In genomic region chr5:179181988-179182387, GRCh38 we compare ENCODE assay signal across 20 cellular contexts.
DNase-seq lines count a peak whose midpoint lies in the region; ATAC-seq and TF ChIP-seq lines count a peak whose summit lies in the region.
"Had no signal": no experiment of that assay in that cellular context is flagged by ENCODE, and none has a peak within 500 bp of the region (broad histone marks: within the 10 kb centered on the region; RNA-seq: fewer than 3 reads in every experiment).

No MANE protein-coding gene starts in this region.

- H3K9me3 ChIP-seq in BLaER1 (peaks cover 19% of the 10 kb centered on the region), mesenchymal stem cell (ENCODE audit: control insufficient read depth, low read length) (peaks cover 8% of the 10 kb centered on the region), mucosa of descending colon (no peaks in the 10 kb centered on the region)
- H3K9me3 ChIP-seq: Peyer's patch had no signal

- no peak overlapping the region for H4K91ac ChIP-seq in mesenchymal stem cell (ENCODE audit: low read length)

- no peaks in the 10 kb centered on the region for H3K79me1 ChIP-seq in mesenchymal stem cell (replicated peaks; ENCODE audit: low read length, poor library complexity, severe bottlenecking)

- no peak overlapping the region for H3K23ac ChIP-seq in mesenchymal stem cell (ENCODE audit: low read length in 2 of 2)

- H4K20me1 ChIP-seq in BLaER1 (no peaks in the 10 kb centered on the region), GM23338 (replicated peaks; ENCODE audit: insufficient read depth) (no peaks in the 10 kb centered on the region)

- H2BK5ac ChIP-seq in mesenchymal stem cell (ENCODE audit: low read depth, low read length, poor library complexity, severe bottlenecking) = no peak overlapping the region

- CTCF ChIA-PET in activated CD8-positive, alpha-beta T cell treated with anti-CD3 and anti-CD28 coated beads, Interleukin-2, amount 10 ng/mL, durations not matched to agents 7 days and 5 days (lab: Charles Lee) = no interaction called here

- no peak overlapping the region for H2BK15ac ChIP-seq in mesenchymal stem cell (ENCODE audit: low read depth, poor library complexity, severe bottlenecking)

- H2AK5ac ChIP-seq in mesenchymal stem cell (ENCODE audit: low read length, severe bottlenecking) = no peak overlapping the region

- peaks cover 10% of the 10 kb centered on the region for H3K27me3 Mint-ChIP-seq in GM23338 (ENCODE audit: insufficient read depth, low read depth, poor library complexity)
- H3K27me3 Mint-ChIP-seq in activated CD8-positive, alpha-beta T cell treated with anti-CD3 and anti-CD28 coated beads, Interleukin-2, amount 10 ng/mL, durations not matched to agents 7 days and 5 days (ENCODE audit: low read depth) = no peaks in the 10 kb centered on the region
- H3K27me3 Mint-ChIP-seq: CD4-positive, CD25-positive, alpha-beta regulatory T cell had no signal

- no peak overlapping the region for H3K18ac ChIP-seq in mesenchymal stem cell (ENCODE audit: low read depth in 1 of 2, low read length in 2 of 2)

- H3F3A ChIP-seq in GM23338 (replicated peaks; ENCODE audit: low read depth) = no peaks in the 10 kb centered on the region

- peak overlapping the region in 1 of 2 experiments; percentile 32 for H3K14ac ChIP-seq in mesenchymal stem cell (ENCODE audit: low read length in 2 of 2)

- H2AFZ ChIP-seq in GM23338 = no peak overlapping the region
- H2AFZ ChIP-seq in mesenchymal stem cell (ENCODE audit: low read depth, low read length) = peak overlapping the region; percentile 39

- H3K4me3 Mint-ChIP-seq in GM23338 = no peak overlapping the region
- no peak overlapping the region for H3K4me3 Mint-ChIP-seq in activated CD8-positive, alpha-beta T cell treated with anti-CD3 and anti-CD28 coated beads, Interleukin-2, amount 10 ng/mL, durations not matched to agents 7 days and 5 days
- H3K4me3 Mint-ChIP-seq: B cell; CD4-positive, CD25-positive, alpha-beta regulatory T cell had no signal

- H3K36me3 ChIP-seq in BLaER1 (no peaks in the 10 kb centered on the region), GM23338 (ENCODE audit: insufficient read depth) (no peaks in the 10 kb centered on the region), mesenchymal stem cell (ENCODE audit: control insufficient read depth in 1 of 2, insufficient read depth in 2 of 2, low read depth in 1 of 2, low read length in 2 of 2) (peaks cover 0 to 43% of the 10 kb centered on the region in 2 experiments), mucosa of descending colon (ENCODE audit: low read depth) (no peaks in the 10 kb centered on the region)
- H3K36me3 ChIP-seq: Peyer's patch had no signal

- POLR2A ChIA-PET in activated CD8-positive, alpha-beta T cell treated with anti-CD3 and anti-CD28 coated beads, Interleukin-2, amount 10 ng/mL, durations not matched to agents 7 days and 5 days (lab: Charles Lee) = interaction anchor here (0.6 kb wide), 1 partner anchor 364 kb away, joined by 3 read pairs; no protein-coding TSS in a partner anchor

- no peak overlapping the region for H3K4ac ChIP-seq in mesenchymal stem cell (ENCODE audit: low read depth in 1 of 2, low read length in 2 of 2)

- DNase-seq in GM23338 (ENCODE audit: low spot score) = no peak
- no peak for DNase-seq in activated CD8-positive, alpha-beta T cell treated with anti-CD3 and anti-CD28 coated beads, Interleukin-2, amount 10 ng/mL, durations not matched to agents 7 days and 5 days
- DNase-seq in mesenchymal stem cell = no peak
- no peak for DNase-seq in glomerular visceral epithelial cell (ENCODE audit: extremely low spot score)
- DNase-seq in HK-2 (ENCODE audit: unreplicated experiment) = no peak
- DNase-seq in mucosa of descending colon = no peak
- DNase-seq: CD4-positive, CD25-positive, alpha-beta regulatory T cell; NCI-H1105; NCI-H146; NCI-H2029; NCI-H345; NCI-H524; NCI-H774 had no signal

- H3K27ac Mint-ChIP-seq in GM23338 = peak overlapping the region; percentile 74
- H3K27ac Mint-ChIP-seq in activated CD8-positive, alpha-beta T cell treated with anti-CD3 and anti-CD28 coated beads, Interleukin-2, amount 10 ng/mL, durations not matched to agents 7 days and 5 days = peak overlapping the region; percentile 34
- H3K27ac Mint-ChIP-seq: B cell; CD4-positive, CD25-positive, alpha-beta regulatory T cell had no signal

- H3K4me1 ChIP-seq in BLaER1 = peaks cover 26% of the 10 kb centered on the region
- H3K4me1 ChIP-seq in GM23338 (ENCODE audit: insufficient read depth) = peaks cover 2% of the 10 kb centered on the region; the same call in 1 of the 2 replicates
- H3K4me1 ChIP-seq in mesenchymal stem cell (ENCODE audit: control insufficient read depth, insufficient read depth, low read depth, low read length) = no peaks in the 10 kb centered on the region
- no peaks in the 10 kb centered on the region for H3K4me1 ChIP-seq in mucosa of descending colon (ENCODE audit: low read depth)
- H3K4me1 ChIP-seq: A549, Peyer's patch had no signal

- no peaks in the 10 kb centered on the region; the same call in 2 of the 3 replicates for H3K9me3 Mint-ChIP-seq in GM23338
- H3K9me3 Mint-ChIP-seq in activated CD8-positive, alpha-beta T cell treated with anti-CD3 and anti-CD28 coated beads, Interleukin-2, amount 10 ng/mL, durations not matched to agents 7 days and 5 days (ENCODE audit: insufficient read depth) = no peaks in the 10 kb centered on the region

- H3K27me3 ChIP-seq in BLaER1 = no peaks in the 10 kb centered on the region
- no peaks in the 10 kb centered on the region for H3K27me3 ChIP-seq in GM23338 (ENCODE audit: insufficient read depth)
- H3K27me3 ChIP-seq in mesenchymal stem cell (ENCODE audit: control insufficient read depth in 1 of 2, insufficient read depth in 1 of 2, low read length in 2 of 2) = no peaks in the 10 kb centered on the region
- H3K27me3 ChIP-seq: Peyer's patch had no signal

- no peaks in the 10 kb centered on the region for H3K79me2 ChIP-seq in GM23338 (replicated peaks; ENCODE audit: insufficient read depth)

- H2BK12ac ChIP-seq in mesenchymal stem cell (ENCODE audit: low read length in 2 of 2) = no peak overlapping the region

- no peak for TF ChIP-seq CTCF in GM23338 (conservative IDR thresholded peaks at IDR 0.05; ENCODE audit: low read depth in 2 of 2)
- no peak for TF ChIP-seq CTCF in mucosa of descending colon (IDR thresholded peaks at IDR 0.05)

- H2BK120ac ChIP-seq in mesenchymal stem cell (ENCODE audit: low read depth, low read length) = no peak overlapping the region

- H3K4me3 ChIP-seq in BLaER1 = no peak overlapping the region
- no peak overlapping the region for H3K4me3 ChIP-seq in GM23338
- H3K4me3 ChIP-seq in mesenchymal stem cell (ENCODE audit: insufficient read depth in 1 of 2, low read depth in 1 of 2, low read length in 2 of 2) = no peak overlapping the region
- no peak overlapping the region for H3K4me3 ChIP-seq in mucosa of descending colon
- H3K4me3 ChIP-seq: A549, Peyer's patch had no signal

- H3K4me2 ChIP-seq in BLaER1 (peak overlapping the region; percentile 54), GM23338 (no peak overlapping the region), mesenchymal stem cell (ENCODE audit: low read length, poor library complexity, severe bottlenecking) (no peak overlapping the region)
- H3K4me2 ChIP-seq: A549, KMS-11 had no signal

- ATAC-seq in GM23338 (no peak), GM19324 (IDR thresholded peaks at IDR 0.05; ENCODE audit: low FRiP score, unreplicated experiment) (no peak), mucosa of descending colon (no peak)
- ATAC-seq in activated CD8-positive, alpha-beta T cell treated with anti-CD3 and anti-CD28 coated beads, Interleukin-2, amount 10 ng/mL, durations not matched to agents 7 days and 5 days = no peak
- ATAC-seq: A549 had no signal

- peaks cover 30% of the 10 kb centered on the region for H3K4me1 Mint-ChIP-seq in GM23338
- peaks cover 8% of the 10 kb centered on the region for H3K4me1 Mint-ChIP-seq in activated CD8-positive, alpha-beta T cell treated with anti-CD3 and anti-CD28 coated beads, Interleukin-2, amount 10 ng/mL, durations not matched to agents 7 days and 5 days (ENCODE audit: low read depth)
- H3K4me1 Mint-ChIP-seq: B cell; CD4-positive, CD25-positive, alpha-beta regulatory T cell had no signal

- WGBS in mesenchymal stem cell = 92% methylated on average over 9 of the region's 9 CpGs

- H3K36me3 Mint-ChIP-seq in GM23338 (ENCODE audit: low read depth) = no peaks in the 10 kb centered on the region
- no peaks in the 10 kb centered on the region for H3K36me3 Mint-ChIP-seq in activated CD8-positive, alpha-beta T cell treated with anti-CD3 and anti-CD28 coated beads, Interleukin-2, amount 10 ng/mL, durations not matched to agents 7 days and 5 days (ENCODE audit: low read depth)
- H3K36me3 Mint-ChIP-seq: CD4-positive, CD25-positive, alpha-beta regulatory T cell had no signal

- H3K9me2 ChIP-seq in GM23338 (ENCODE audit: insufficient read depth) = no peaks in the 10 kb centered on the region

- H4K8ac ChIP-seq in mesenchymal stem cell (ENCODE audit: low read length) = no peak overlapping the region

- H3K9ac ChIP-seq in BLaER1 (no peak overlapping the region), mesenchymal stem cell (ENCODE audit: low read length) (no peak overlapping the region)
- H3K9ac ChIP-seq: KMS-11 had no signal

- intact Hi-C loops in mucosa of descending colon (cut with DNase I, micrococcal nuclease) = no loop called here

- H3K27ac ChIP-seq in BLaER1 (no peak overlapping the region), GM23338 (ENCODE audit: low read depth) (no peak overlapping the region), mesenchymal stem cell (ENCODE audit: low read length, poor library complexity, severe bottlenecking) (no peak overlapping the region)
- H3K27ac ChIP-seq: A549, HL-60, KMS-11, Peyer's patch had no signal
